Comparison of ENCODE assay signal across 20 cellular contexts in the genomic region with DNA sequence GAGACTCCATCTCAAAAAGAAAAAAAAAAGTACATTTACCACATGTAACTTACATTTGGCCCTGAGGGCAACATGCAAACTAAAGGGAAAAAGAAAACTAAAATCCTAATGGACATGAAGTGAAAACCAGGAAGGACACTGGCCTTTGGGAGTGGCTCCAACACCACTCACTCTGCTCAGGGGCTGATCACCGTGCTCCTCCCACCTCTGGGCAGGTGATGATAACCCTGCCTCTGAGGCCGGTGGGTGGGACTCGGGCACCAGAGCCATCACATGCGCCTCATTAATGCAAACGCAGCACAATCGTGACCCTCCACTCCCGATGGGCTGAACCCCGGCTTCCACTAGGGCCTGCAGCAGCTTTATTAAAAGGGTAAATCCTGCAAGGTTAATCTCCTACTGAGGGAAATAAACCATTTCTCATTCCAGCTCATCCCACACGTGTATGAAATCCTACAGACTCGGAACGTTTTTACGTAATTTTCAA.
"Had no signal": no experiment of that assay in that cellular context is flagged by ENCODE, and none has a peak within 500 bp of the region (broad histone marks: within the 10 kb centered on the region; RNA-seq: fewer than 3 reads in every experiment).

No MANE protein-coding gene starts in this region.

- H3K27ac Mint-ChIP-seq: nephron; stimulated activated naive B cell treated with anti-CD40 and anti-IgM and Interleukin-4, amounts not matched to agents 10 μg/mL and 1 μg/mL and 100 μg/mL, for 72 hours had no signal

- H3K27ac ChIP-seq: dorsolateral prefrontal cortex, epithelial cell of prostate, esophagus muscularis mucosa, gastrocnemius medialis, heart right ventricle, sigmoid colon, skin epidermis, testis, tibial nerve had no signal

- H3K27me3 ChIP-seq: dorsolateral prefrontal cortex, esophagus muscularis mucosa, gastrocnemius medialis, heart right ventricle, sigmoid colon, testis, tibial nerve had no signal

- H3K9me3 ChIP-seq: esophagus muscularis mucosa, gastrocnemius medialis, heart right ventricle, sigmoid colon, testis, tibial nerve had no signal

- H3K27me3 Mint-ChIP-seq: stimulated activated naive B cell treated with anti-CD40 and anti-IgM and Interleukin-4, amounts not matched to agents 10 μg/mL and 1 μg/mL and 100 μg/mL, for 72 hours; stimulated activated naive CD8-positive, alpha-beta T cell treated with anti-CD3 and anti-CD28 coated beads, Interleukin-15, amount 100 ng/mL, for 72 hours had no signal

- ATAC-seq: gastrocnemius medialis; heart right ventricle; left lobe of liver; stimulated activated naive B cell treated with anti-CD40 and anti-IgM and Interleukin-4, amounts not matched to agents 10 μg/mL and 1 μg/mL and 100 μg/mL, for 72 hours; stimulated activated naive CD8-positive, alpha-beta T cell treated with anti-CD3 and anti-CD28 coated beads, Interleukin-15, amount 100 ng/mL, for 72 hours had no signal

- H3K9me3 Mint-ChIP-seq: nephron; stimulated activated naive B cell treated with anti-CD40 and anti-IgM and Interleukin-4, amounts not matched to agents 10 μg/mL and 1 μg/mL and 100 μg/mL, for 72 hours; stimulated activated naive CD8-positive, alpha-beta T cell treated with anti-CD3 and anti-CD28 coated beads, Interleukin-15, amount 100 ng/mL, for 72 hours had no signal

- DNase-seq: cortex of kidney; dorsolateral prefrontal cortex; effector CD8-positive, alpha-beta T cell; gastrocnemius medialis; heart right ventricle; hypothalamus; islet precursor cell; mammary epithelial cell; sigmoid colon; stimulated activated CD4-positive, alpha-beta T cell treated with anti-CD3 and anti-CD28 coated beads, Interleukin-2, amount 100 ng/mL, for 24 hours; stimulated activated CD4-positive, alpha-beta T cell treated with anti-CD3 and anti-CD28 coated beads, Interleukin-4, amount 100 ng/mL, for 4 hours; stimulated activated naive B cell treated with anti-CD40 and anti-IgM and Interleukin-4, amounts not matched to agents 10 μg/mL and 1 μg/mL and 100 μg/mL, for 72 hours; stimulated activated naive CD8-positive, alpha-beta T cell treated with anti-CD3 and anti-CD28 coated beads, Interleukin-15, amount 100 ng/mL, for 72 hours; testis had no signal

- H3K4me3 ChIP-seq: dorsolateral prefrontal cortex, esophagus muscularis mucosa, gastrocnemius medialis, heart right ventricle, sigmoid colon, skin epidermis, testis, tibial nerve had no signal

- H3K4me3 Mint-ChIP-seq: stimulated activated naive B cell treated with anti-CD40 and anti-IgM and Interleukin-4, amounts not matched to agents 10 μg/mL and 1 μg/mL and 100 μg/mL, for 72 hours; stimulated activated naive CD8-positive, alpha-beta T cell treated with anti-CD3 and anti-CD28 coated beads, Interleukin-15, amount 100 ng/mL, for 72 hours had no signal
